ENCODE assay signal across 32 cellular contexts in the genomic region with DNA sequence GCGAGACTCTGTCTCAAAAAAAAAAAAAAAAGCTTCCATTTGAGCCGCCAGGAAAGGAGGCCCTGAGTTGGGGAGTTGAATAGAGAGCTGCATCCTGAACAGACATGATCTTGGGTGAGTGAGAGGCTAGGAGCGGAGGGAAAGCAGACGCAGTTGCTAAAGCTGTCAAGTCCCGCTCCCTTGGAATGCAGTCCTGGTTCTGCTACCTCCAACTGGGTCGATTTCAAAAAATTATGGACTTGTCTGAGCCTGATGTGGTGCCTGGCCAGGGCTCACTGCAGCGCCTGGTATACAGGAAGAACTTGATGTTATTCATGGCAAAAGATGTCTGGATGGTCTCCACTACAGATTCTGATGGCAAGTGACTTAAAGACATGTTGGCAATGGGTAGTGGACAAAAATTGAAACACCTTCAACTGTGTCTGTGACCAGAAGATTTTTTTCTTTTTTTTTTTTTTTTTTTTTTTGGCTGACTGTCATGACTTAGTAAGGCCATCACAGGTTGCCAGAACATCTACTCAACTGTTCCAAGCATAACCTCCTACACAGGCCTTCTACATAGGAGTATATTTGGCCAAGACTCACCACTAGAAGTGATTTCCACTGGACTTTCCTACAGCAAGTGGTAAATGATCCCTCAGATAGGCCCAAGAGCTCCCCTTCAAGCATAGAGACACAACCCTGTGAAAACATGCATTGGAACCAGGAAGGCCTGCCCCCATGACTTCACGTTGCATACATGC.
"Had no signal": no experiment of that assay in that cellular context is flagged by ENCODE, and none has a peak within 500 bp of the region (broad histone marks: within the 10 kb centered on the region; RNA-seq: fewer than 3 reads in every experiment).

No MANE protein-coding gene starts in this region.

- H3K9me3 Mint-ChIP-seq: activated B cell treated with CpG ODN at 0.5 μM for 24 hours; activated CD8-positive, alpha-beta T cell treated with anti-CD3 and anti-CD28 coated beads for 36 hours; activated naive CD4-positive, alpha-beta T cell treated with anti-CD3 and anti-CD28 coated beads, Interleukin-2, amount 10 ng/mL, durations not matched to agents 7 days and 5 days; activated naive CD8-positive, alpha-beta T cell treated with anti-CD3 and anti-CD28 coated beads, Interleukin-2, amount 50 U/mL, for 24 hours; activated T-cell treated with anti-CD3 and anti-CD28 coated beads, Interleukin-2, amount 50 U/mL, for 24 hours; activated T-helper 1 cell treated with anti-CD3 and anti-CD28 coated beads, Interleukin-12 subunit alpha, Interleukin-12 subunit beta, Interleukin-2, Interleukin-4 antibody, amounts not matched to agents 30 ng/mL and 10 ng/mL and 1 ng/mL, durations not matched to agents 14 hours and 24 hours and 36 hours; brain; T-helper 1 cell treated with Interleukin-12 subunit alpha and Interleukin-12 subunit beta and Interleukin-4 antibody, amounts not matched to agents 30 μg/mL and 1 μg/mL, for 36 hours; T-helper 2 cell treated with Interferon-gamma antibody and Interleukin-4, amounts not matched to agents 5 μg/mL and 100 μg/mL, for 36 hours had no signal

- H3K4me1 Mint-ChIP-seq: activated B cell treated with CpG ODN at 0.5 μM for 24 hours; activated naive CD4-positive, alpha-beta T cell treated with anti-CD3 and anti-CD28 coated beads, Interleukin-2, amount 10 ng/mL, durations not matched to agents 7 days and 5 days; activated naive CD8-positive, alpha-beta T cell treated with anti-CD3 and anti-CD28 coated beads, Interleukin-2, amount 50 U/mL, for 24 hours had no signal

- H3K27me3 ChIP-seq: MG63, SJCRH30 had no signal

- H3K4me3 ChIP-seq: MG63, SJCRH30, SK-N-MC had no signal

- DNase-seq: activated B cell treated with CpG ODN at 0.5 μM for 24 hours; activated CD4-positive, alpha-beta T cell treated with anti-CD3 and anti-CD28 coated beads for 4 hours; activated CD4-positive, alpha-beta T cell treated with anti-CD3 and anti-CD28 coated beads, Interleukin-2, amount 50 U/mL, for 1 hour; activated CD4-positive, CD25-positive, alpha-beta regulatory T cell treated with anti-CD3 and anti-CD28 coated beads, Interleukin-2, amount 50 U/mL, for 72 hours; activated CD8-positive, alpha-beta T cell treated with anti-CD3 and anti-CD28 coated beads for 36 hours; activated effector memory CD4-positive, alpha-beta T cell treated with Interleukin-2 at 50 U/mL for 16 hours; activated naive CD4-positive, alpha-beta T cell treated with anti-CD3 and anti-CD28 coated beads, Interleukin-2, amount 10 ng/mL, durations not matched to agents 7 days and 5 days; activated naive CD8-positive, alpha-beta T cell treated with anti-CD3 and anti-CD28 coated beads, Interleukin-2, amount 50 U/mL, for 24 hours; activated T-cell treated with anti-CD3 and anti-CD28 coated beads, Interleukin-2, amount 50 U/mL, for 24 hours; anterior cingulate cortex; central memory CD4-positive, alpha-beta T cell; Kasumi-1; KG1; MG63; NCI-H1048; NCI-H1105 treated with DMSO at 0.1 percent for 48 hours; NCI-H1436; NCI-H1694; NCI-H1930; NCI-H2081 treated with DMSO at 0.1 percent for 48 hours; NCI-H226; NCI-H446 treated with DMSO at 0.1 percent for 48 hours; NCI-H524 treated with DMSO at 0.1 percent for 48 hours; SHP77; SJCRH30 had no signal

- H3K9me3 ChIP-seq: MG63, SJCRH30 had no signal

- H3K27me3 Mint-ChIP-seq: activated B cell treated with CpG ODN at 0.5 μM for 24 hours; activated CD8-positive, alpha-beta T cell treated with anti-CD3 and anti-CD28 coated beads for 36 hours; activated naive CD4-positive, alpha-beta T cell treated with anti-CD3 and anti-CD28 coated beads, Interleukin-2, amount 10 ng/mL, durations not matched to agents 7 days and 5 days; activated naive CD8-positive, alpha-beta T cell; activated naive CD8-positive, alpha-beta T cell treated with anti-CD3 and anti-CD28 coated beads, Interleukin-2, amount 50 U/mL, for 24 hours; activated T-cell treated with anti-CD3 and anti-CD28 coated beads, Interleukin-2, amount 50 U/mL, for 24 hours; brain had no signal

- H3K4me3 Mint-ChIP-seq: activated B cell treated with CpG ODN at 0.5 μM for 24 hours; activated CD8-positive, alpha-beta T cell treated with anti-CD3 and anti-CD28 coated beads for 36 hours; activated naive CD4-positive, alpha-beta T cell treated with anti-CD3 and anti-CD28 coated beads, Interleukin-2, amount 10 ng/mL, durations not matched to agents 7 days and 5 days; activated naive CD8-positive, alpha-beta T cell; activated naive CD8-positive, alpha-beta T cell treated with anti-CD3 and anti-CD28 coated beads, Interleukin-2, amount 50 U/mL, for 24 hours; activated T-cell treated with anti-CD3 and anti-CD28 coated beads, Interleukin-2, amount 50 U/mL, for 24 hours; activated T-helper 1 cell treated with anti-CD3 and anti-CD28 coated beads, Interleukin-12 subunit alpha, Interleukin-12 subunit beta, Interleukin-2, Interleukin-4 antibody, amounts not matched to agents 30 ng/mL and 10 ng/mL and 1 ng/mL, durations not matched to agents 14 hours and 24 hours and 36 hours; brain; T-helper 1 cell treated with Interleukin-12 subunit alpha and Interleukin-12 subunit beta and Interleukin-4 antibody, amounts not matched to agents 30 μg/mL and 1 μg/mL, for 36 hours; T-helper 2 cell treated with Interferon-gamma antibody and Interleukin-4, amounts not matched to agents 5 μg/mL and 100 μg/mL, for 36 hours had no signal

- H3K4me1 ChIP-seq: SJCRH30 had no signal

- H3K27ac ChIP-seq: SJCRH30, SK-N-MC had no signal

- H3K36me3 Mint-ChIP-seq: activated naive CD4-positive, alpha-beta T cell treated with anti-CD3 and anti-CD28 coated beads, Interleukin-2, amount 10 ng/mL, durations not matched to agents 7 days and 5 days; activated naive CD8-positive, alpha-beta T cell; brain had no signal

- ATAC-seq: activated CD8-positive, alpha-beta T cell treated with anti-CD3 and anti-CD28 coated beads for 36 hours; activated naive CD8-positive, alpha-beta T cell treated with anti-CD3 and anti-CD28 coated beads, Interleukin-2, amount 50 U/mL, for 24 hours; Panc1 had no signal

- H3K27ac Mint-ChIP-seq: activated B cell treated with CpG ODN at 0.5 μM for 24 hours; activated CD8-positive, alpha-beta T cell treated with anti-CD3 and anti-CD28 coated beads for 36 hours; activated naive CD4-positive, alpha-beta T cell treated with anti-CD3 and anti-CD28 coated beads, Interleukin-2, amount 10 ng/mL, durations not matched to agents 7 days and 5 days; activated naive CD8-positive, alpha-beta T cell; activated naive CD8-positive, alpha-beta T cell treated with anti-CD3 and anti-CD28 coated beads, Interleukin-2, amount 50 U/mL, for 24 hours; activated T-cell treated with anti-CD3 and anti-CD28 coated beads, Interleukin-2, amount 50 U/mL, for 24 hours; activated T-helper 1 cell treated with anti-CD3 and anti-CD28 coated beads, Interleukin-12 subunit alpha, Interleukin-12 subunit beta, Interleukin-2, Interleukin-4 antibody, amounts not matched to agents 30 ng/mL and 10 ng/mL and 1 ng/mL, durations not matched to agents 14 hours and 24 hours and 36 hours; brain; T-helper 1 cell treated with Interleukin-12 subunit alpha and Interleukin-12 subunit beta and Interleukin-4 antibody, amounts not matched to agents 30 μg/mL and 1 μg/mL, for 36 hours; T-helper 2 cell treated with Interferon-gamma antibody and Interleukin-4, amounts not matched to agents 5 μg/mL and 100 μg/mL, for 36 hours had no signal

- H3K36me3 ChIP-seq: MG63, SJCRH30 had no signal
